20 cellular contexts compared by ENCODE assay signal in the genomic region with DNA sequence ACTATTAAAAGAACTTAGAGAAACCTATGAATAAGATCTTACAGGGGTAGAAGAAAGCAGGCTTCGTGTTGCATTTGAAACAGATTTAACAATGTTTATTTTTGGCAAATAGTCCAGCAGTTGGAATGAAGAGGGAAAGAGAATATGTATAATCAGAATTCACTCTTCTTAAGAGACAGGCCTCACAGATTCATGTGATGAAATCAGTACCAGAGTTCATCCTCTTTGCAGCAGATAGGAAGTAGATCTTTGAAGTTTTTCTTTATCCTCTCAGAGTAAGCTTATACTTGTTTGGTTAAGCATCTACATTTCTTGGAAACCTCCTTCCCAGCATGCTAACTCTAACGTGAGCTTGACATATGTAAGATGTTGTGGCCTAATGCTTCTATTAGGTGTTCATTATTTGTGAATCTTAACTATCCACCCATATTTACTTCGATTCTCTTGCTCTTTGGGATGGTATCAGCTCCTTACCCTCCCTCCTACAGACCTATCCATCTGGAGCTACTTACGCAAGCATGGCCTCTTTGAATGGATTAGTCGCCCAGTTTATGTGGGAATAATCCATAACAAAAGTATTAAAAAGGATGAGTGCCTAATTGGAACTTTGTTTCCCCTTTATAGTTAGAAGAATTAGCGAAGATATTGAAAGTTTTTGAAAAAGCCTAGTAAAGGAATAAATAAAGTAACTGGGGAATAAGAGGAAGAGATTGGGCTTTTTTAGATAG.
"Had no signal": no experiment of that assay in that cellular context is flagged by ENCODE, and none has a peak within 500 bp of the region (broad histone marks: within the 10 kb centered on the region; RNA-seq: fewer than 3 reads in every experiment).

No MANE protein-coding gene starts in this region.

- H3K4me1 Mint-ChIP-seq: activated naive CD8-positive, alpha-beta T cell treated with anti-CD3 and anti-CD28 coated beads, Interleukin-2, amount 50 U/mL, for 24 hours; nephron progenitor cell had no signal

- H3K36me3 ChIP-seq: sigmoid colon had no signal

- H3K27ac ChIP-seq: sigmoid colon, tibial artery had no signal

- DNase-seq: activated CD4-positive, alpha-beta T cell treated with anti-CD3 and anti-CD28 coated beads, Interleukin-2, amount 10 ng/mL, durations not matched to agents 24 days and 14 days; activated CD8-positive, alpha-beta T cell treated with anti-CD3 and anti-CD28 coated beads for 36 hours; activated effector memory CD4-positive, alpha-beta T cell treated with Interleukin-2 at 50 U/mL for 16 hours; activated naive CD4-positive, alpha-beta T cell treated with anti-CD3 and anti-CD28 coated beads, Interleukin-2, amount 10 ng/mL, durations not matched to agents 7 days and 5 days; activated naive CD8-positive, alpha-beta T cell treated with anti-CD3 and anti-CD28 coated beads, Interleukin-2, amount 50 U/mL, for 24 hours; activated T-cell treated with anti-CD3 and anti-CD28 coated beads, Interleukin-2, amount 50 U/mL, for 1 hour; aorta; effector CD4-positive, alpha-beta T cell; left cardiac atrium; nephron progenitor cell; nucleus accumbens; sigmoid colon; stimulated activated CD4-positive, alpha-beta T cell treated with anti-CD3 and anti-CD28 coated beads, Interleukin-12 subunit alpha, Interleukin-12 subunit beta, amount 100 ng/mL, for 4 hours; stimulated activated CD4-positive, alpha-beta T cell treated with anti-CD3 and anti-CD28 coated beads, Interleukin-2, amount 100 ng/mL, for 24 hours; stimulated activated naive CD8-positive, alpha-beta T cell treated with anti-CD3 and anti-CD28 coated beads, Interleukin-15, Interleukin-2, amounts not matched to agents 100 U/mL and 50 U/mL, for 24 hours; substantia nigra; T-helper 1 cell; T1000; tibial artery had no signal

- H3K4me3 Mint-ChIP-seq: activated CD4-positive, alpha-beta T cell treated with anti-CD3 and anti-CD28 coated beads, Interleukin-2, amount 10 ng/mL, durations not matched to agents 24 days and 14 days; activated CD8-positive, alpha-beta T cell treated with anti-CD3 and anti-CD28 coated beads for 36 hours; activated naive CD4-positive, alpha-beta T cell treated with anti-CD3 and anti-CD28 coated beads, Interleukin-2, amount 10 ng/mL, durations not matched to agents 7 days and 5 days; activated naive CD8-positive, alpha-beta T cell treated with anti-CD3 and anti-CD28 coated beads, Interleukin-2, amount 50 U/mL, for 24 hours; nephron progenitor cell had no signal

- H3K27me3 ChIP-seq: sigmoid colon, tibial artery had no signal

- H3K27me3 Mint-ChIP-seq: activated CD4-positive, alpha-beta T cell treated with anti-CD3 and anti-CD28 coated beads, Interleukin-2, amount 10 ng/mL, durations not matched to agents 24 days and 14 days; activated CD8-positive, alpha-beta T cell treated with anti-CD3 and anti-CD28 coated beads for 36 hours; activated naive CD4-positive, alpha-beta T cell treated with anti-CD3 and anti-CD28 coated beads, Interleukin-2, amount 10 ng/mL, durations not matched to agents 7 days and 5 days; activated naive CD8-positive, alpha-beta T cell treated with anti-CD3 and anti-CD28 coated beads, Interleukin-2, amount 50 U/mL, for 24 hours had no signal

- H3K4me3 ChIP-seq: sigmoid colon, tibial artery had no signal

- ATAC-seq: activated CD8-positive, alpha-beta T cell treated with anti-CD3 and anti-CD28 coated beads for 36 hours; activated naive CD8-positive, alpha-beta T cell treated with anti-CD3 and anti-CD28 coated beads, Interleukin-2, amount 50 U/mL, for 24 hours; esophagus mucosa; left cardiac atrium; stimulated activated naive CD8-positive, alpha-beta T cell treated with anti-CD3 and anti-CD28 coated beads, Interleukin-15, Interleukin-2, amounts not matched to agents 100 U/mL and 50 U/mL, for 24 hours had no signal

- H3K27ac Mint-ChIP-seq: activated CD4-positive, alpha-beta T cell treated with anti-CD3 and anti-CD28 coated beads, Interleukin-2, amount 10 ng/mL, durations not matched to agents 24 days and 14 days; activated CD8-positive, alpha-beta T cell treated with anti-CD3 and anti-CD28 coated beads for 36 hours; activated naive CD4-positive, alpha-beta T cell treated with anti-CD3 and anti-CD28 coated beads, Interleukin-2, amount 10 ng/mL, durations not matched to agents 7 days and 5 days; activated naive CD8-positive, alpha-beta T cell treated with anti-CD3 and anti-CD28 coated beads, Interleukin-2, amount 50 U/mL, for 24 hours; nephron progenitor cell had no signal

- H3K4me1 ChIP-seq: sigmoid colon, tibial artery had no signal

- H3K9me3 Mint-ChIP-seq: activated naive CD4-positive, alpha-beta T cell treated with anti-CD3 and anti-CD28 coated beads, Interleukin-2, amount 10 ng/mL, durations not matched to agents 7 days and 5 days had no signal

- H3K9me3 ChIP-seq: tibial artery had no signal
